ENCODE assay signal across 1 cellular context in the genomic region with DNA sequence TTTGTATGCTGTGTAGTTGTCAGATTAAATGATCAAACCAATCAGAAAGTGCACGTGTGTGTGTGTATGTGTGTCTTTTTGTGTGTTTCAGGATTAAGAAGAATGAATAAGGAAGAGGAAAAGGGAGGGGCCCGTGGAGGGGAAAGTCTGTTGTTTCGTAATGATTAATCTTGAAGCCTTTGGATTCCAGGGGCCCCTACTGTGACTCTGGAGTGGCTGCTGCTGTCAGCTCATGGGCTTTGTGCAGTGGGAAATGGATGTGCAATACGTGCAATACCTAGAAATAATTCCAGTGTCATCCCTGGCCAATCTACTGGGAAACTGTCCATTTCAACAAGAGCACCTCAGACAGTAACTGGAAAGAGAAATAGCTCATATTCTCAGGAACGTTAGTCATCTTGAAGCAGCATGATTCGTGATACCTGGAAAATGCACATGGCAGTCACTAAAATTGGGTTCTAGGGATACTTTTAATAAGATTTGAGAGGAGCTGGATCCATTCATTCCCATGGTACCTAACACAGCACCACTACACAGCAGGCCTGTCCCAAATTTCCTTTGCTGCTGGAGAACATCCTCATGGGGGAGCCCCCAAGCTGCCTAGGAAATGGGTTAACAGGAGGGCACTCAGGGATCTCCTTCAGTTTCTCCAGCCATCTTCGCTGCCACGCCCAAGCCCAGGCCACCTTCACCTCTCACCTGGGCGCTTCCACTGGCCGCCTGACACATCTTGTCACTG.
TF ChIP-seq lines count a peak whose summit lies in the region.

No MANE protein-coding gene starts in this region.

TF ChIP-seq in H1, 55 proteins besides CTCF, POLR2A, EP300 and RAD21:
- no peak for TF ChIP-seq RXRA (IDR thresholded peaks at IDR 0.05; ENCODE audit: insufficient read depth, low read depth, low read length)
- TF ChIP-seq BRCA1 (IDR thresholded peaks at IDR 0.05; ENCODE audit: low read depth, low read length): no peak
- TF ChIP-seq EGR1 (IDR thresholded peaks at IDR 0.05; ENCODE audit: borderline replicate concordance, low read depth, low read length): no peak
- TF ChIP-seq CBX5 (IDR thresholded peaks at IDR 0.05; ENCODE audit: low read depth, low read length): no peak
- TF ChIP-seq SP2 (IDR thresholded peaks at IDR 0.05; ENCODE audit: low read length): no peak
- no peak for TF ChIP-seq SAP30 (IDR thresholded peaks at IDR 0.05; ENCODE audit: insufficient read depth, insufficient replicate concordance, low read length)
- TF ChIP-seq GABPA (IDR thresholded peaks at IDR 0.05; ENCODE audit: borderline replicate concordance, insufficient read depth, low read length): no peak
- TF ChIP-seq BACH1 (IDR thresholded peaks at IDR 0.05; ENCODE audit: low read length): no peak
- no peak for TF ChIP-seq SIRT6 (IDR thresholded peaks at IDR 0.05; ENCODE audit: low read length)
TF ChIP-seq in H1: peak in this region for 0.
